ENCODE assay signal across 1 cellular context in the genomic region with DNA sequence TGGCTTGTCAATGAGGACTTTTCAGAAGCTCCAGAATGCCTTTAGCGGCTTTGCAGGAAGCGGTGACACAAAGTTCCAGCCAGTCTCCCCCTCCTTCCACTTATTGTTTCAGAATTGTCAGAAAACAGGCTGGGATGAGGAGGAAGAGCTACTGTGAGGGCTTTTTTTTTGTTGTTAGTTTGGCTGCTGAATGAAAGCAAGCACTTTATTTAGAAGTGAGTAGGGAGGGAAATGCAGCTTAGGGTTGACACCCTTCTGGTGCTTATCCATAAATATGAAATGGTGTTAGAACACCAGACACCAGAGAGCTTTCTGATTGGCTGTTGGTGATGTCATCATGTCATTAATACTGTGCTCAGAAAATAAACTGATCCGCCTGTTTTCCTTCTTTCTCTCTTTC.
TF ChIP-seq lines count a peak whose summit lies in the region.

No MANE protein-coding gene starts in this region.

TF ChIP-seq in SK-N-SH treated with all-trans-retinoic acid at 6 μM for 48 hours, 23 proteins besides CTCF, POLR2A, EP300 and RAD21 (continued from another document):
- TF ChIP-seq, protein P1, sequence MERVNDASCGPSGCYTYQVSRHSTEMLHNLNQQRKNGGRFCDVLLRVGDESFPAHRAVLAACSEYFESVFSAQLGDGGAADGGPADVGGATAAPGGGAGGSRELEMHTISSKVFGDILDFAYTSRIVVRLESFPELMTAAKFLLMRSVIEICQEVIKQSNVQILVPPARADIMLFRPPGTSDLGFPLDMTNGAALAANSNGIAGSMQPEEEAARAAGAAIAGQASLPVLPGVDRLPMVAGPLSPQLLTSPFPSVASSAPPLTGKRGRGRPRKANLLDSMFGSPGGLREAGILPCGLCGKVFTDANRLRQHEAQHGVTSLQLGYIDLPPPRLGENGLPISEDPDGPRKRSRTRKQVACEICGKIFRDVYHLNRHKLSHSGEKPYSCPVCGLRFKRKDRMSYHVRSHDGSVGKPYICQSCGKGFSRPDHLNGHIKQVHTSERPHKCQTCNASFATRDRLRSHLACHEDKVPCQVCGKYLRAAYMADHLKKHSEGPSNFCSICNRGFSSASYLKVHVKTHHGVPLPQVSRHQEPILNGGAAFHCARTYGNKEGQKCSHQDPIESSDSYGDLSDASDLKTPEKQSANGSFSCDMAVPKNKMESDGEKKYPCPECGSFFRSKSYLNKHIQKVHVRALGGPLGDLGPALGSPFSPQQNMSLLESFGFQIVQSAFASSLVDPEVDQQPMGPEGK (CRISPR knock-in tag; IDR thresholded peaks at IDR 0.05; ENCODE audit: borderline replicate concordance), result no peak
- TF ChIP-seq RARB (CRISPR knock-in tag; IDR thresholded peaks at IDR 0.05), result no peak
- TF ChIP-seq OSR1 (CRISPR knock-in tag; IDR thresholded peaks at IDR 0.05), result no peak
- TF ChIP-seq CSDC2 (CRISPR knock-in tag; IDR thresholded peaks at IDR 0.05), result no peak
- no peak for TF ChIP-seq ZFP30 (CRISPR knock-in tag; IDR thresholded peaks at IDR 0.05)
